ENCODE assay signal across 2 cellular contexts in the genomic region with DNA sequence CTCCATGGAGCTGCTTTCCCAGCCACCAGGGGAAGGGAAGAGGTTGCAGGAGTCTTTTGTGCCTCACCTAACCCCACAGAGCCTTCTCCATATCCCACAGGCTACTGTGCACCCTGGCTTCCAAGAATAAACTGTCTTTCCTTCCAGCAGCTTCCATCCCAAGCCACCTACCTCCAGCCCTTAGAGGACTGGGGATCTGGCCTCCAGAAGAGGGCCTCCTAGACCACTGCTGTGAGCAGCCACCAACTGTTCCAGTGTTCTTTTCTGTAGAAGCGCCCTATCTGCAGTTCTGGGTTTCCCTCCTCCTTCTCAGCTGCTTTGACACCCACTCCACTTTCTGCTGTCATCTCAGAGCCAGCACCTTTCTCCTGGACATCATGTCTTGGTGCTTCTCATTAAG.
TF ChIP-seq lines count a peak whose summit lies in the region.

No MANE protein-coding gene starts in this region.

TF ChIP-seq in HepG2, 621 proteins besides CTCF, POLR2A, EP300 and RAD21:
- TF ChIP-seq, protein P1, sequence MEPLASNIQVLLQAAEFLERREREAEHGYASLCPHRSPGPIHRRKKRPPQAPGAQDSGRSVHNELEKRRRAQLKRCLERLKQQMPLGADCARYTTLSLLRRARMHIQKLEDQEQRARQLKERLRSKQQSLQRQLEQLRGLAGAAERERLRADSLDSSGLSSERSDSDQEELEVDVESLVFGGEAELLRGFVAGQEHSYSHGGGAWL (CRISPR knock-in tag; IDR thresholded peaks at IDR 0.05) = no peak

TF ChIP-seq in HEK293T, 16 proteins besides CTCF, POLR2A, EP300 and RAD21 (continued from another document):
- TF ChIP-seq SUZ12 (IDR thresholded peaks at IDR 0.05) = no peak
- no peak for TF ChIP-seq TARDBP (IDR thresholded peaks at IDR 0.05)
- TF ChIP-seq ELF4 (IDR thresholded peaks at IDR 0.05) = no peak
- TF ChIP-seq LEF1 (IDR thresholded peaks at IDR 0.05; ENCODE audit: borderline replicate concordance) = no peak
- TF ChIP-seq BHLHE40 (IDR thresholded peaks at IDR 0.05; ENCODE audit: borderline replicate concordance) = no peak
- no peak for TF ChIP-seq HDGF (IDR thresholded peaks at IDR 0.05; ENCODE audit: borderline replicate concordance)
- no peak for TF ChIP-seq FOXA1 (IDR thresholded peaks at IDR 0.05)
